10 cellular contexts compared by ENCODE assay signal in genomic region chr7:101411477-101411954, GRCh38. TPM values are rescaled to one million over a fixed set of nuclear protein-coding genes. Genes with fewer than 3 reads are reported as not detected.
DNase-seq lines count a peak whose midpoint lies in the region; ATAC-seq, FAIRE-seq and TF ChIP-seq lines count a peak whose summit lies in the region.
"Had no signal": no experiment of that assay in that cellular context is flagged by ENCODE, and none has a peak within 500 bp of the region (broad histone marks: within the 10 kb centered on the region; RNA-seq: fewer than 3 reads in every experiment).

No MANE protein-coding gene starts in this region.

- ATAC-seq in CD4-positive, alpha-beta T cell (ENCODE audit: poor library complexity), result no peak
- ATAC-seq in natural killer cell, result peak; percentile 46 to 58 (median 47)

- peaks cover 14% of the 10 kb centered on the region for H3K9me3 ChIP-seq in CD4-positive, alpha-beta T cell (ENCODE audit: control insufficient read depth, low read length)
- H3K9me3 ChIP-seq in adrenal gland (replicated peaks in 1 of 3), result no peaks in the 10 kb centered on the region

- peaks cover 20% of the 10 kb centered on the region for H3K27me3 Mint-ChIP-seq in CD4-positive, alpha-beta T cell
- H3K27me3 Mint-ChIP-seq in natural killer cell (ENCODE audit: low read depth in 2 of 2), result peaks cover 0 to 14% of the 10 kb centered on the region in 2 donors

- intact Hi-C loops in CD4-positive, alpha-beta T cell (cut with DNase I, micrococcal nuclease), result loop anchor here (1.0 to 5.0 kb wide), 2 partner anchors 47 to 96 kb away; no protein-coding TSS in a partner anchor
- intact Hi-C loops in adrenal gland (cut with DNase I) (no loop called here), natural killer cell (cut with micrococcal nuclease) (loop anchor here (5.0 kb wide), 1 partner anchor 44 kb away; no protein-coding TSS in a partner anchor), posterior vena cava (cut with DNase I) (no loop called here)

- peaks cover 0 to 5% of the 10 kb centered on the region in 2 donors for H3K4me1 ChIP-seq in adrenal gland (replicated peaks in 1 of 2)

- CTCF ChIA-PET in CD4-positive, alpha-beta T cell (lab: Charles Lee), result interaction anchor here (0.7 kb wide), 1 partner anchor 12 kb away, joined by 3 read pairs; no protein-coding TSS in a partner anchor

- no peak for TF ChIP-seq POLR2A in adrenal gland (IDR thresholded peaks at IDR 0.05)

- no peak overlapping the region for H3K27ac Mint-ChIP-seq in CD4-positive, alpha-beta T cell
- H3K27ac Mint-ChIP-seq in natural killer cell, result peak overlapping the region in 1 of 2 donors; percentile 14

- no peak for FAIRE-seq in frontal cortex (lab: Jason Lieb, UNC)

- peaks cover 7% of the 10 kb centered on the region for H3K4me1 Mint-ChIP-seq in CD4-positive, alpha-beta T cell (ENCODE audit: low read depth)
- H3K4me1 Mint-ChIP-seq in natural killer cell, result peaks cover 9 to 10% of the 10 kb centered on the region in 2 donors

- H3K27ac ChIP-seq in CD4-positive, alpha-beta T cell (ENCODE audit: low read depth, low read length), result no peak overlapping the region
- peak overlapping the region in 4 of 5 donors; percentile 15 to 82 (median 50) for H3K27ac ChIP-seq in adrenal gland
- H3K27ac ChIP-seq: C4-2B, thoracic aorta had no signal

- 6 to 11% (median 7%) methylated on average over 6 of the region's 6 CpGs for WGBS in adrenal gland, 4 donors

- H3K36me3 Mint-ChIP-seq in CD4-positive, alpha-beta T cell (ENCODE audit: low read depth), result no peaks in the 10 kb centered on the region
- no peaks in the 10 kb centered on the region for H3K36me3 Mint-ChIP-seq in natural killer cell

- H3K4me3 Mint-ChIP-seq in CD4-positive, alpha-beta T cell, result no peak overlapping the region
- H3K4me3 Mint-ChIP-seq in natural killer cell, result peak overlapping the region; percentile 8

- POLR2A ChIA-PET in CD4-positive, alpha-beta T cell (lab: Charles Lee), result interaction anchor here (1.5 kb wide), 1 partner anchor 21 kb away, joined by 4 read pairs; no protein-coding TSS in a partner anchor

- no peak overlapping the region for H3K4me3 ChIP-seq in adrenal gland
- H3K4me3 ChIP-seq: thoracic aorta had no signal

- DNase-seq in CD4-positive, alpha-beta T cell, result peak in 1 of 10 experiments; percentile 21
- DNase-seq in MV-4-11 (lab: John Stamatoyannopoulos, UW), result peak; percentile 92
- peak in 6 of 7 donors; percentile 65 to 84 (median 76) for DNase-seq in adrenal gland
- DNase-seq in natural killer cell, result no peak
- DNase-seq in SW480 (ENCODE audit: low spot score), result no peak
- DNase-seq in HT-29 (ENCODE audit: low spot score), result no peak
- no peak for DNase-seq in posterior vena cava (ENCODE audit: low spot score)
- no peak for DNase-seq in frontal cortex (ENCODE audit: low spot score in 2 of 2)

- peaks cover 5% of the 10 kb centered on the region for H3K9me3 Mint-ChIP-seq in CD4-positive, alpha-beta T cell
- H3K9me3 Mint-ChIP-seq in natural killer cell, result peaks cover 0 to 2% of the 10 kb centered on the region in 2 donors

- no peaks in the 10 kb centered on the region for H3K36me3 ChIP-seq in adrenal gland (replicated peaks in 1 of 2)
- H3K36me3 ChIP-seq: thoracic aorta had no signal

- peak; percentile 52 for TF ChIP-seq CTCF in CD4-positive, alpha-beta T cell (IDR thresholded peaks at IDR 0.05)
- TF ChIP-seq CTCF in adrenal gland (IDR thresholded peaks at IDR 0.05), result peak in 1 of 6 experiments; percentile 45
- peak; percentile 35 for TF ChIP-seq CTCF in natural killer cell (IDR thresholded peaks at IDR 0.05)

- H3K27me3 ChIP-seq in CD4-positive, alpha-beta T cell (ENCODE audit: control insufficient read depth, insufficient read depth, low read length), result no peaks in the 10 kb centered on the region
- no peaks in the 10 kb centered on the region for H3K27me3 ChIP-seq in adrenal gland

RNA-seq across cellular contexts. Expression of gene COL26A1, which starts 48.8 kb away (rescaled TPM):
- not detected for total RNA-seq in CD4-positive, alpha-beta T cell
- total RNA-seq in adrenal gland (10 to 100 TPM in 2 of 8 donors, 1 to 10 TPM in 6; 1.8 to 18.8 (median 5.8) TPM), natural killer cell (under 1 TPM in 1 of 3 donors, not detected in 2; 0.16 TPM), posterior vena cava (not detected), frontal cortex (14.3 TPM)
- polyA plus RNA-seq in adrenal gland, result 10 to 100 TPM in 1 of 3 donors, 1 to 10 TPM in 1, under 1 TPM in 1; 0.64 to 15.0 (median 3.4) TPM
- total RNA-seq in HT-29 (2014; rRNA removed; shearing (Covaris generic)), result not detected in 2 replicates

Comparison
In these comparisons a context has a peak if more than half of its experiments do, and no peak if none do; other contexts are left out.
1. DNase-seq: peak in MV-4-11 (single experiment) and adrenal gland (6 of 7); none in natural killer cell (single experiment), SW480 (single experiment), HT-29 (single experiment), posterior vena cava (single experiment) and frontal cortex (0 of 2).
2. intact Hi-C loops: an anchor here in CD4-positive, alpha-beta T cell (1.0 to 5.0 kb wide) and natural killer cell (5.0 kb wide); none called in adrenal gland and posterior vena cava.